29 cellular contexts compared by ENCODE assay signal in genomic region chr7:133976140-133976539, GRCh38.
"Had no signal": no experiment of that assay in that cellular context is flagged by ENCODE, and none has a peak within 500 bp of the region (broad histone marks: within the 10 kb centered on the region; RNA-seq: fewer than 3 reads in every experiment).

No MANE protein-coding gene starts in this region.

- H3K27ac ChIP-seq: neutrophil, parathyroid adenoma, psoas muscle, right lobe of liver, sigmoid colon, stomach, thoracic aorta, thyroid gland, tibial nerve, upper lobe of left lung, vagina had no signal

- H3K36me3 Mint-ChIP-seq: natural killer cell treated with Interleukin-12 subunit alpha and Interleukin-12 subunit beta and Interleukin-15 and Interleukin-18, amount 100 ng/mL, for 72 hours; stimulated activated effector memory CD8-positive, alpha-beta T cell treated with anti-CD3 and anti-CD28 coated beads, Interleukin-12 subunit alpha, Interleukin-12 subunit beta, amount 100 ng/mL, for 72 hours had no signal

- H3K9me3 ChIP-seq: neutrophil, psoas muscle, right lobe of liver, sigmoid colon, stomach, thoracic aorta, thyroid gland, tibial nerve, upper lobe of left lung, vagina had no signal

- ATAC-seq: natural killer cell treated with Interleukin-12 subunit alpha and Interleukin-12 subunit beta and Interleukin-15 and Interleukin-18, amount 100 ng/mL, for 72 hours; psoas muscle; right cardiac atrium; right lobe of liver; stimulated activated effector memory CD8-positive, alpha-beta T cell treated with anti-CD3 and anti-CD28 coated beads, Interleukin-12 subunit alpha, Interleukin-12 subunit beta, amount 100 ng/mL, for 72 hours; stimulated activated naive B cell treated with anti-CD40 and anti-IgM and Interleukin-4, amounts not matched to agents 10 μg/mL and 1 μg/mL and 100 μg/mL, for 72 hours had no signal

- H3K36me3 ChIP-seq: neutrophil, right lobe of liver, sigmoid colon, stomach, thoracic aorta, thyroid gland, upper lobe of left lung, vagina had no signal

- H3K27ac Mint-ChIP-seq: natural killer cell treated with Interleukin-12 subunit alpha and Interleukin-12 subunit beta and Interleukin-15 and Interleukin-18, amount 100 ng/mL, for 72 hours; nephron progenitor cell; progenitor cell of endocrine pancreas; stimulated activated effector memory CD8-positive, alpha-beta T cell treated with anti-CD3 and anti-CD28 coated beads, Interleukin-12 subunit alpha, Interleukin-12 subunit beta, amount 100 ng/mL, for 72 hours; stimulated activated naive B cell treated with anti-CD40 and anti-IgM and Interleukin-4, amounts not matched to agents 10 μg/mL and 1 μg/mL and 100 μg/mL, for 72 hours; stimulated activated naive CD8-positive, alpha-beta T cell treated with anti-CD3 and anti-CD28 coated beads, Interleukin-15, Interleukin-2, amounts not matched to agents 100 ng/mL and 50 ng/mL, for 24 hours had no signal

- H3K27me3 Mint-ChIP-seq: natural killer cell treated with Interleukin-12 subunit alpha and Interleukin-12 subunit beta and Interleukin-15 and Interleukin-18, amount 100 ng/mL, for 72 hours; progenitor cell of endocrine pancreas; stimulated activated naive B cell treated with anti-CD40 and anti-IgM and Interleukin-4, amounts not matched to agents 10 μg/mL and 1 μg/mL and 100 μg/mL, for 72 hours; stimulated activated naive CD8-positive, alpha-beta T cell treated with anti-CD3 and anti-CD28 coated beads, Interleukin-15, Interleukin-2, amounts not matched to agents 100 ng/mL and 50 ng/mL, for 24 hours had no signal

- H3K4me1 Mint-ChIP-seq: stimulated activated effector memory CD8-positive, alpha-beta T cell treated with anti-CD3 and anti-CD28 coated beads, Interleukin-12 subunit alpha, Interleukin-12 subunit beta, amount 100 ng/mL, for 72 hours had no signal

- FAIRE-seq: small intestine, urothelium cell line had no signal

- H3K4me3 Mint-ChIP-seq: natural killer cell treated with Interleukin-12 subunit alpha and Interleukin-12 subunit beta and Interleukin-15 and Interleukin-18, amount 100 ng/mL, for 72 hours; nephron progenitor cell; neural crest cell; stimulated activated effector memory CD8-positive, alpha-beta T cell treated with anti-CD3 and anti-CD28 coated beads, Interleukin-12 subunit alpha, Interleukin-12 subunit beta, amount 100 ng/mL, for 72 hours; stimulated activated naive B cell treated with anti-CD40 and anti-IgM and Interleukin-4, amounts not matched to agents 10 μg/mL and 1 μg/mL and 100 μg/mL, for 72 hours; stimulated activated naive CD8-positive, alpha-beta T cell treated with anti-CD3 and anti-CD28 coated beads, Interleukin-15, Interleukin-2, amounts not matched to agents 100 ng/mL and 50 ng/mL, for 24 hours had no signal

- H3K4me3 ChIP-seq: psoas muscle, right lobe of liver, sigmoid colon, stomach, thoracic aorta, thyroid gland, tibial nerve, upper lobe of left lung, vagina had no signal

- H3K79me2 ChIP-seq: parathyroid adenoma had no signal

- DNase-seq: nephron progenitor cell; nucleus accumbens; posterior cingulate gyrus; psoas muscle; right cardiac atrium; right lobe of liver; sigmoid colon; small intestine; stimulated activated CD4-positive, alpha-beta T cell treated with anti-CD3 and anti-CD28 coated beads, Interleukin-15, amount 100 ng/mL, for 24 hours; stimulated activated CD4-positive, alpha-beta T cell treated with anti-CD3 and anti-CD28 coated beads, Interleukin-2, amount 100 ng/mL, for 24 hours; stimulated activated CD4-positive, alpha-beta T cell treated with anti-CD3 and anti-CD28 coated beads, Interleukin-2, amount 100 ng/mL, for 48 hours; stimulated activated CD4-positive, alpha-beta T cell treated with anti-CD3 and anti-CD28 coated beads, Interleukin-4, amount 100 ng/mL, for 24 hours; stimulated activated naive B cell treated with anti-CD40 and anti-IgM and Interleukin-4, amounts not matched to agents 10 μg/mL and 1 μg/mL and 100 μg/mL, for 72 hours; stimulated activated naive CD4-positive, alpha-beta T cell treated with Interleukin-2 at 50 U/mL for 16 hours; stomach; thyroid gland; trophoblast cell; upper lobe of left lung had no signal

- H3K4me1 ChIP-seq: parathyroid adenoma, psoas muscle, right lobe of liver, sigmoid colon, thyroid gland, tibial nerve, upper lobe of left lung, vagina had no signal

- H2AFZ ChIP-seq: parathyroid adenoma had no signal

- H3K27me3 ChIP-seq: neutrophil, right lobe of liver, sigmoid colon, stomach, thyroid gland, tibial nerve, upper lobe of left lung, vagina had no signal

- H3K9me3 Mint-ChIP-seq: natural killer cell treated with Interleukin-12 subunit alpha and Interleukin-12 subunit beta and Interleukin-15 and Interleukin-18, amount 100 ng/mL, for 72 hours; nephron progenitor cell; neural crest cell; stimulated activated effector memory CD8-positive, alpha-beta T cell treated with anti-CD3 and anti-CD28 coated beads, Interleukin-12 subunit alpha, Interleukin-12 subunit beta, amount 100 ng/mL, for 72 hours had no signal

- H3K9ac ChIP-seq: parathyroid adenoma had no signal
